ENCODE assay signal across 36 cellular contexts in genomic region chr11:56967726-56968125, GRCh38. TPM values are rescaled to one million over a fixed set of nuclear protein-coding genes. Genes with fewer than 3 reads are reported as not detected.
"Had no signal": no experiment of that assay in that cellular context is flagged by ENCODE, and none has a peak within 500 bp of the region (broad histone marks: within the 10 kb centered on the region; RNA-seq: fewer than 3 reads in every experiment).

No MANE protein-coding gene starts in this region.

- DNase-seq: activated CD4-positive, alpha-beta memory T cell treated with anti-CD3 and anti-CD28 coated beads for 36 hours; activated CD4-positive, alpha-beta T cell treated with anti-CD3 and anti-CD28 coated beads for 36 hours; activated CD4-positive, alpha-beta T cell treated with anti-CD3 and anti-CD28 coated beads, Interleukin-2, amount 10 ng/mL, durations not matched to agents 24 days and 14 days; activated CD4-positive, CD25-positive, alpha-beta regulatory T cell; activated CD4-positive, CD25-positive, alpha-beta regulatory T cell treated with anti-CD3 and anti-CD28 coated beads, Interleukin-2, amount 50 U/mL, for 72 hours; activated CD8-positive, alpha-beta memory T cell treated with anti-CD3 and anti-CD28 coated beads, Interleukin-2, amount 10 ng/mL, durations not matched to agents 7 days and 5 days; activated CD8-positive, alpha-beta memory T cell treated with anti-CD3 and anti-CD28 coated beads, Interleukin-2, amount 50 U/mL, for 4 hours; activated CD8-positive, alpha-beta T cell treated with anti-CD3 and anti-CD28 coated beads, Interleukin-2, amount 10 ng/mL, durations not matched to agents 7 days and 5 days; activated gamma-delta T cell treated with Interleukin-2 at 50 U/mL for 16 hours; activated naive CD4-positive, alpha-beta T cell treated with anti-CD3 and anti-CD28 coated beads, Interleukin-2, amount 50 U/mL, for 16 hours; activated naive CD4-positive, alpha-beta T cell treated with Interleukin-2 at 50 U/mL for 16 hours; activated T-cell treated with anti-CD3 and anti-CD28 coated beads, Interleukin-2, amount 50 U/mL, for 1 hour; activated T-cell treated with anti-CD3 and anti-CD28 coated beads, Interleukin-2, amount 50 U/mL, for 48 hours; amniotic stem cell; anterior cingulate cortex; brain microvascular endothelial cell; central memory CD4-positive, alpha-beta T cell; cerebellar nuclear complex; colonic mucosa; effector CD8-positive, alpha-beta T cell; erythroblast; esophagus squamous epithelium; foreskin melanocyte; heart right ventricle; T-helper 2 cell had no signal

- H3K27me3 ChIP-seq: brain microvascular endothelial cell, cardiac muscle cell, colonic mucosa, esophagus squamous epithelium, gastroesophageal sphincter, heart right ventricle had no signal

- H3K36me3 ChIP-seq: brain microvascular endothelial cell, cardiac muscle cell, colonic mucosa, esophagus squamous epithelium, gastroesophageal sphincter, heart right ventricle had no signal

- FAIRE-seq: astrocyte, endometrium, endothelial cell of umbilical vein had no signal

- H3K27ac ChIP-seq: brain microvascular endothelial cell, cardiac muscle cell, colonic mucosa, esophagus squamous epithelium, gastroesophageal sphincter, heart right ventricle had no signal

- H3K4me3 ChIP-seq: cardiac muscle cell, colonic mucosa, esophagus squamous epithelium, gastroesophageal sphincter, heart right ventricle had no signal

- ATAC-seq: activated CD4-positive, alpha-beta T cell treated with anti-CD3 and anti-CD28 coated beads for 36 hours; activated CD8-positive, alpha-beta memory T cell treated with anti-CD3 and anti-CD28 coated beads, Interleukin-2, amount 10 ng/mL, durations not matched to agents 7 days and 5 days; activated CD8-positive, alpha-beta T cell treated with anti-CD3 and anti-CD28 coated beads, Interleukin-2, amount 10 ng/mL, durations not matched to agents 7 days and 5 days; gastroesophageal sphincter; heart right ventricle had no signal

- H3K4me1 ChIP-seq: colonic mucosa, esophagus squamous epithelium, gastroesophageal sphincter, heart right ventricle had no signal

- H3K9me3 ChIP-seq: colonic mucosa had no signal

RNA-seq across cellular contexts. Expression of gene OR5AK2, which starts 21.0 kb away (rescaled TPM):
- total RNA-seq: activated CD4-positive, alpha-beta memory T cell treated with anti-CD3 and anti-CD28 coated beads for 36 hours; activated CD4-positive, alpha-beta T cell treated with anti-CD3 and anti-CD28 coated beads for 36 hours; activated CD4-positive, alpha-beta T cell treated with anti-CD3 and anti-CD28 coated beads, Interleukin-2, amount 10 ng/mL, durations not matched to agents 24 days and 14 days; activated CD8-positive, alpha-beta memory T cell treated with anti-CD3 and anti-CD28 coated beads for 36 hours; activated CD8-positive, alpha-beta memory T cell treated with anti-CD3 and anti-CD28 coated beads, Interleukin-2, amount 10 ng/mL, durations not matched to agents 7 days and 5 days; activated CD8-positive, alpha-beta T cell treated with anti-CD3 and anti-CD28 coated beads, Interleukin-2, amount 10 ng/mL, durations not matched to agents 7 days and 5 days; astrocyte; cardiac muscle cell; colonic mucosa; dermis microvascular lymphatic vessel endothelial cell; endothelial cell of umbilical vein; esophagus squamous epithelium; fibroblast of lung; fibroblast of villous mesenchyme; gastroesophageal sphincter; glomerular endothelial cell; heart right ventricle; T-helper 1 cell treated with Interleukin-12 subunit alpha and Interleukin-12 subunit beta and Interleukin-4 antibody, amounts not matched to agents 30 ng/mL and 1 ng/mL, for 36 hours had no signal
